In genomic region chr12:32435921-32436710, GRCh38 we compare ENCODE assay signal across 17 cellular contexts. TPM values are rescaled to one million over a fixed set of nuclear protein-coding genes. Genes with fewer than 3 reads are reported as not detected.
A peak's percentile ranks its signal among the peaks of the same experiment; 100 is the strongest.
DNase-seq lines count a peak whose midpoint lies in the region; ATAC-seq and TF ChIP-seq lines count a peak whose summit lies in the region.
"Had no signal": no experiment of that assay in that cellular context is flagged by ENCODE, and none has a peak within 500 bp of the region (broad histone marks: within the 10 kb centered on the region; RNA-seq: fewer than 3 reads in every experiment).

No MANE protein-coding gene starts in this region.

- H3K9me3 ChIP-seq in adipocyte (ENCODE audit: control insufficient read depth, low read length) = no peaks in the 10 kb centered on the region
- H3K9me3 ChIP-seq in body of pancreas = no peaks in the 10 kb centered on the region
- no peaks in the 10 kb centered on the region for H3K9me3 ChIP-seq in MG63

- no peak for TF ChIP-seq POLR2A in body of pancreas (IDR thresholded peaks at IDR 0.05)

- no peaks in the 10 kb centered on the region for H3K4me1 Mint-ChIP-seq in type B pancreatic cell (ENCODE audit: unreplicated experiment)
- H3K4me1 Mint-ChIP-seq: stimulated activated naive CD8-positive, alpha-beta T cell treated with anti-CD3 and anti-CD28 coated beads, Interleukin-15, amount 100 ng/mL, for 72 hours; T-helper 17 cell had no signal

- no peak for ATAC-seq in body of pancreas
- ATAC-seq: activated CD4-positive, CD25-positive, alpha-beta regulatory T cell treated with anti-CD3 and anti-CD28 coated beads, Interleukin-2, amount 50 U/mL, for 24 hours; activated naive CD4-positive, alpha-beta T cell treated with anti-CD3 and anti-CD28 coated beads, Interleukin-2, amount 50 U/mL, for 72 hours; CD8-positive, alpha-beta T cell; stimulated activated naive CD8-positive, alpha-beta T cell treated with anti-CD3 and anti-CD28 coated beads, Interleukin-15, amount 100 ng/mL, for 72 hours; T-helper 17 cell had no signal

- H3K36me3 ChIP-seq in adipocyte (ENCODE audit: control insufficient read depth, insufficient read depth, low read length, severe bottlenecking) (no peaks in the 10 kb centered on the region), body of pancreas (replicated peaks in 1 of 2; ENCODE audit: insufficient read depth in 1 of 2, low read depth in 2 of 2) (no peaks in the 10 kb centered on the region), MG63 (no peaks in the 10 kb centered on the region)

- H3K36me3 Mint-ChIP-seq in type B pancreatic cell = peaks cover 20% of the 10 kb centered on the region
- H3K36me3 Mint-ChIP-seq: activated naive CD4-positive, alpha-beta T cell treated with anti-CD3 and anti-CD28 coated beads, Interleukin-2, amount 50 U/mL, for 72 hours; CD8-positive, alpha-beta T cell had no signal

- 77 to 85% methylated on average over 7 of the region's 7 CpGs for WGBS in body of pancreas, 2 donors

- no peaks in the 10 kb centered on the region for H3K27me3 ChIP-seq in adipocyte (replicated peaks; ENCODE audit: control insufficient read depth, insufficient read depth, low read length)
- no peaks in the 10 kb centered on the region for H3K27me3 ChIP-seq in body of pancreas
- H3K27me3 ChIP-seq in MG63 = no peaks in the 10 kb centered on the region

- DNase-seq in NCI-H2029 (lab: John Stamatoyannopoulos, UW) = peak; percentile 27
- DNase-seq in NCI-H2029 treated with DMSO at 0.1 percent for 48 hours (lab: John Stamatoyannopoulos, UW) = no peak
- DNase-seq in adipocyte (ENCODE audit: low read depth) = peak; percentile 12
- DNase-seq in kidney tubule cell (ENCODE audit: low spot score) = peak; percentile 28
- DNase-seq in type B pancreatic cell (ENCODE audit: extremely low spot score, unreplicated experiment) = no peak
- DNase-seq in body of pancreas = no peak
- no peak for DNase-seq in NCI-H2227 treated with DMSO at 0.1 percent for 48 hours (lab: John Stamatoyannopoulos, UW)
- DNase-seq in MG63 = no peak
- DNase-seq: caudate nucleus; CD8-positive, alpha-beta T cell; NCI-H187 treated with DMSO at 0.1 percent for 48 hours; NCI-H748 treated with DMSO at 0.1 percent for 48 hours; stimulated activated naive CD8-positive, alpha-beta T cell treated with anti-CD3 and anti-CD28 coated beads, Interleukin-15, amount 100 ng/mL, for 72 hours; T-helper 17 cell had no signal

- H3K27ac ChIP-seq in body of pancreas = no peak overlapping the region
- H3K27ac ChIP-seq: 22Rv1 had no signal

- intact Hi-C loops in body of pancreas (cut with DNase I) = no loop called here

- H3K9ac ChIP-seq in adipocyte (ENCODE audit: low read length) = no peak overlapping the region

- TF ChIP-seq CTCF in type B pancreatic cell (conservative IDR thresholded peaks at IDR 0.05) = no peak
- no peak for TF ChIP-seq CTCF in body of pancreas (IDR thresholded peaks at IDR 0.05)

- H3K27me3 Mint-ChIP-seq in type B pancreatic cell = no peaks in the 10 kb centered on the region
- H3K27me3 Mint-ChIP-seq: stimulated activated naive CD8-positive, alpha-beta T cell treated with anti-CD3 and anti-CD28 coated beads, Interleukin-15, amount 100 ng/mL, for 72 hours had no signal

- H3K4me1 ChIP-seq in adipocyte (ENCODE audit: control insufficient read depth, insufficient read depth, low read length) (peaks cover 23% of the 10 kb centered on the region), body of pancreas (peaks cover 13% of the 10 kb centered on the region)

- H3K9me3 Mint-ChIP-seq in type B pancreatic cell = no peaks in the 10 kb centered on the region
- H3K9me3 Mint-ChIP-seq: activated naive CD4-positive, alpha-beta T cell treated with anti-CD3 and anti-CD28 coated beads, Interleukin-2, amount 50 U/mL, for 72 hours; CD8-positive, alpha-beta T cell; stimulated activated naive CD8-positive, alpha-beta T cell treated with anti-CD3 and anti-CD28 coated beads, Interleukin-15, amount 100 ng/mL, for 72 hours had no signal

- no peak overlapping the region for H3K4me3 ChIP-seq in adipocyte (ENCODE audit: low read length)
- no peak overlapping the region for H3K4me3 ChIP-seq in body of pancreas
- H3K4me3 ChIP-seq in MG63 = no peak overlapping the region

- peak overlapping the region; percentile 50 for H3K27ac Mint-ChIP-seq in type B pancreatic cell
- H3K27ac Mint-ChIP-seq: activated naive CD4-positive, alpha-beta T cell treated with anti-CD3 and anti-CD28 coated beads, Interleukin-2, amount 50 U/mL, for 72 hours; CD8-positive, alpha-beta T cell; stimulated activated naive CD8-positive, alpha-beta T cell treated with anti-CD3 and anti-CD28 coated beads, Interleukin-15, amount 100 ng/mL, for 72 hours; T-helper 17 cell had no signal

- no peak overlapping the region for H3K4me3 Mint-ChIP-seq in type B pancreatic cell
- H3K4me3 Mint-ChIP-seq: CD8-positive, alpha-beta T cell; stimulated activated naive CD8-positive, alpha-beta T cell treated with anti-CD3 and anti-CD28 coated beads, Interleukin-15, amount 100 ng/mL, for 72 hours; T-helper 17 cell had no signal

RNA-seq across cellular contexts. Expression of gene FGD4, which starts 36.8 kb away (rescaled TPM):
- total RNA-seq in type B pancreatic cell (ENCODE audit: low replicate concordance) (26.7 and 47.6 TPM in 2 replicates), body of pancreas (10 to 100 TPM; 36.3 to 54.4 TPM)
- total RNA-seq in MG63 (2014; rRNA removed; shearing (Covaris generic); ENCODE audit: low replicate concordance) = 3.1 and 9.3 TPM in 2 replicates

Comparison
In these comparisons a context has a peak if more than half of its experiments do, and no peak if none do; other contexts are left out.
1. DNase-seq: peak in NCI-H2029 (single experiment), adipocyte (single experiment) and kidney tubule cell (single experiment); none in NCI-H2029 treated with DMSO at 0.1 percent for 48 hours (single experiment), type B pancreatic cell (single experiment), body of pancreas (0 of 4), NCI-H2227 treated with DMSO at 0.1 percent for 48 hours (single experiment) and MG63 (single experiment).